ENCODE assay signal across 8 cellular contexts in genomic region chr6:53066059-53066406, GRCh38. TPM values are rescaled to one million over a fixed set of nuclear protein-coding genes. Genes with fewer than 3 reads are reported as not detected.
DNase-seq lines count a peak whose midpoint lies in the region; ATAC-seq and TF ChIP-seq lines count a peak whose summit lies in the region.

No MANE protein-coding gene starts in this region.

- H3K36me3 ChIP-seq in PC-3 (ENCODE audit: low read depth, low read length) (0 out of 2 replicates have a peak, but pooled peaks cover 4% of the 10 kb centered on the region), neuronal stem cell (replicated peaks in 1 of 2; ENCODE audit: control insufficient read depth in 2 of 2, insufficient read depth in 2 of 2, low read length in 2 of 2) (peaks cover 0 to 15% of the 10 kb centered on the region in 2 donors), upper lobe of right lung (peaks cover 14% of the 10 kb centered on the region)

- peaks cover 11% of the 10 kb centered on the region for H4K20me1 ChIP-seq in PC-3 (ENCODE audit: low read length)

- H3K79me1 ChIP-seq in neuronal stem cell (ENCODE audit: low read depth, low read length): no peaks in the 10 kb centered on the region

- no peak overlapping the region for H4K91ac ChIP-seq in neuronal stem cell (ENCODE audit: low read depth, low read length, poor library complexity)

- peak overlapping the region; percentile 10; the same call in 1 of the 2 replicates for H3K27ac ChIP-seq in PC-3 (ENCODE audit: low read length)
- no peak overlapping the region for H3K27ac ChIP-seq in neuronal stem cell (replicated peaks; ENCODE audit: low read length)
- peak overlapping the region; percentile 90 for H3K27ac ChIP-seq in upper lobe of right lung

- peaks cover 52% of the 10 kb centered on the region for H3K79me2 ChIP-seq in PC-3 (ENCODE audit: low read length)

- H3K4me2 ChIP-seq in PC-3 (ENCODE audit: low read length) (peak overlapping the region; percentile 83), neuronal stem cell (ENCODE audit: insufficient read depth, low read length, poor library complexity, severe bottlenecking) (peak overlapping the region; percentile 89)

- no peak overlapping the region for H2BK15ac ChIP-seq in neuronal stem cell (ENCODE audit: low read length)

- H2BK5ac ChIP-seq in neuronal stem cell (ENCODE audit: low read length): no peak overlapping the region

- peak overlapping the region; percentile 88 to 93 for H3K27ac Mint-ChIP-seq in activated naive CD4-positive, alpha-beta T cell treated with anti-CD3 and anti-CD28 coated beads, Interleukin-2, amount 50 U/mL, for 72 hours

- peaks cover 0 to 3% of the 10 kb centered on the region in 2 donors for H3K36me3 Mint-ChIP-seq in activated naive CD4-positive, alpha-beta T cell treated with anti-CD3 and anti-CD28 coated beads, Interleukin-2, amount 50 U/mL, for 72 hours

- DNase-seq in NCI-H82 (lab: John Stamatoyannopoulos, UW): peak; percentile 68
- no peak for DNase-seq in NCI-H82 treated with DMSO at 0.1 percent for 48 hours (lab: John Stamatoyannopoulos, UW; ENCODE audit: unreplicated experiment)
- peak; percentile 40 for DNase-seq in PC-3
- DNase-seq in activated naive CD4-positive, alpha-beta T cell treated with anti-CD3 and anti-CD28 coated beads, Interleukin-2, amount 50 U/mL, for 72 hours (ENCODE audit: low spot score in 2 of 2): peak; percentile 30 to 59
- DNase-seq in glomerular visceral epithelial cell (ENCODE audit: extremely low spot score): peak; percentile 48
- DNase-seq in neuronal stem cell (ENCODE audit: low spot score): no peak
- DNase-seq in upper lobe of right lung: peak; percentile 81

- no peaks in the 10 kb centered on the region for H3K9me3 Mint-ChIP-seq in activated naive CD4-positive, alpha-beta T cell treated with anti-CD3 and anti-CD28 coated beads, Interleukin-2, amount 50 U/mL, for 72 hours

- H3K9me3 ChIP-seq in PC-3 (ENCODE audit: low read length) (no peaks in the 10 kb centered on the region), neuronal stem cell (replicated peaks in 1 of 2; ENCODE audit: control insufficient read depth in 2 of 2, insufficient read depth in 1 of 2, low read depth in 1 of 2, low read length in 2 of 2) (no peaks in the 10 kb centered on the region), upper lobe of right lung (no peaks in the 10 kb centered on the region)

- BruUV-seq in PC-3 (replicated peaks; lab: Mats Ljungman, UMichigan): no TSS peak

- H2AFZ ChIP-seq in PC-3 (ENCODE audit: low read length) (peak overlapping the region; percentile 100), neuronal stem cell (ENCODE audit: low read length) (peak overlapping the region; percentile 99)

- H3K4me3 ChIP-seq in PC-3 (ENCODE audit: low read length): peak overlapping the region; percentile 84
- H3K4me3 ChIP-seq in neuronal stem cell (ENCODE audit: low read length in 2 of 2): peak overlapping the region; percentile 80 to 95
- peak overlapping the region; percentile 63 for H3K4me3 ChIP-seq in upper lobe of right lung

- TF ChIP-seq CTCF in PC-3 (conservative IDR thresholded peaks at IDR 0.05; ENCODE audit: low read depth, low read length) (no peak), upper lobe of right lung (IDR thresholded peaks at IDR 0.05) (no peak)

- no peaks in the 10 kb centered on the region for H3F3A ChIP-seq in PC-3 (ENCODE audit: low read length, unreplicated experiment)

- H2BK12ac ChIP-seq in neuronal stem cell (ENCODE audit: low read length): no peak overlapping the region

- peak overlapping the region; percentile 96 for H3K18ac ChIP-seq in neuronal stem cell (ENCODE audit: low read length)

- no CpG with 5 or more reads among the region's 19 CpGs for WGBS in neuronal stem cell (ENCODE audit: extremely low coverage in 2 of 2, insufficient read length in 2 of 2, insufficient replicate concordance in 1 of 2), 2 donors

- H3K27me3 ChIP-seq in PC-3 (ENCODE audit: low read length): no peaks in the 10 kb centered on the region
- peaks cover 0 to 9% (median 2%) of the 10 kb centered on the region in 3 experiments for H3K27me3 ChIP-seq in neuronal stem cell (ENCODE audit: control insufficient read depth in 3 of 3, insufficient read depth in 3 of 3, low read depth in 1 of 3, low read length in 3 of 3)
- no peaks in the 10 kb centered on the region for H3K27me3 ChIP-seq in upper lobe of right lung

- no peak overlapping the region for H2BK120ac ChIP-seq in neuronal stem cell (ENCODE audit: low read depth, low read length)

- CTCF ChIA-PET in PC-3 (lab: Charles Lee): interaction anchor here (0.6 kb wide), 2 partner anchors 114 to 658 kb away, joined by 4 to 7 read pairs; no protein-coding TSS in a partner anchor

- intact Hi-C loops in PC-3 (cut with micrococcal nuclease): no loop called here
- intact Hi-C loops in upper lobe of right lung (cut with DNase I): no loop called here

- H3K9ac ChIP-seq in PC-3 (ENCODE audit: low read length): peak overlapping the region; percentile 87
- peak overlapping the region; percentile 92 for H3K9ac ChIP-seq in neuronal stem cell (ENCODE audit: low read depth, low read length, poor library complexity)

- no peak overlapping the region for H2AK5ac ChIP-seq in neuronal stem cell (ENCODE audit: low read depth, low read length)

- POLR2A ChIA-PET in PC-3 (lab: Charles Lee; ENCODE audit: unreplicated experiment): no interaction called here

- H4K8ac ChIP-seq in neuronal stem cell (ENCODE audit: low read depth, low read length): no peak overlapping the region

- peak overlapping the region; percentile 85 for H3K23ac ChIP-seq in neuronal stem cell (ENCODE audit: low read depth, low read length, poor library complexity)

- H3K9me2 ChIP-seq in PC-3 (replicated peaks; ENCODE audit: low read length): no peaks in the 10 kb centered on the region

- H3K4me1 ChIP-seq in PC-3 (ENCODE audit: insufficient read depth, low read length) (peaks cover 27% of the 10 kb centered on the region), neuronal stem cell (ENCODE audit: control insufficient read depth in 2 of 2, insufficient read depth in 1 of 2, low read depth in 1 of 2, low read length in 2 of 2) (peaks cover 2 to 13% of the 10 kb centered on the region in 2 donors), upper lobe of right lung (peaks cover 42% of the 10 kb centered on the region)

- ATAC-seq in PC-3: peak; percentile 4; the same call in 1 of the 2 replicates
- ATAC-seq in activated naive CD4-positive, alpha-beta T cell treated with anti-CD3 and anti-CD28 coated beads, Interleukin-2, amount 50 U/mL, for 72 hours: no peak
- ATAC-seq in upper lobe of right lung: peak; percentile 7
- ATAC-seq in HG03457 (IDR thresholded peaks at IDR 0.05; ENCODE audit: unreplicated experiment): no peak

- H3K14ac ChIP-seq in neuronal stem cell (ENCODE audit: low read length): no peak overlapping the region

- H3K4ac ChIP-seq in neuronal stem cell (ENCODE audit: low read length): no peak overlapping the region

RNA-seq across cellular contexts. Expression of gene FBXO9, which starts 0.8 kb away (rescaled TPM):
- 30.3 and 54.6 TPM in 2 replicates for total RNA-seq in PC-3 (2014; rRNA removed)
- 10 to 100 TPM; 33.3 to 55.5 TPM for total RNA-seq in activated naive CD4-positive, alpha-beta T cell treated with anti-CD3 and anti-CD28 coated beads, Interleukin-2, amount 50 U/mL, for 72 hours
- 29.1 TPM for polyA plus RNA-seq in neuronal stem cell (2013, experiment 1 of 2)
- polyA plus RNA-seq in neuronal stem cell (2013, experiment 2 of 2): 29.4 TPM
- total RNA-seq in upper lobe of right lung: 101 TPM

RNA-seq across cellular contexts. Expression of gene CILK1, which starts 4.4 kb away (rescaled TPM):
- total RNA-seq in PC-3 (2014; rRNA removed) (8.5 and 9.7 TPM in 2 replicates), upper lobe of right lung (14.4 TPM)
- total RNA-seq in activated naive CD4-positive, alpha-beta T cell treated with anti-CD3 and anti-CD28 coated beads, Interleukin-2, amount 50 U/mL, for 72 hours: 1 to 10 TPM; 2.6 to 6.8 TPM
- 9.4 TPM for polyA plus RNA-seq in neuronal stem cell (2013, experiment 1 of 2)
- 9.4 TPM for polyA plus RNA-seq in neuronal stem cell (2013, experiment 2 of 2)

Comparison
In these comparisons a context has a peak if more than half of its experiments do, and no peak if none do; other contexts are left out.
1. DNase-seq: peak in NCI-H82 (single experiment), PC-3 (single experiment), activated naive CD4-positive, alpha-beta T cell treated with anti-CD3 and anti-CD28 coated beads, Interleukin-2, amount 50 U/mL, for 72 hours (2 of 2), glomerular visceral epithelial cell (single experiment) and upper lobe of right lung (single experiment); none in NCI-H82 treated with DMSO at 0.1 percent for 48 hours (single experiment) and neuronal stem cell (single experiment).
2. ATAC-seq: peak in PC-3 (single experiment) and upper lobe of right lung (single experiment); none in activated naive CD4-positive, alpha-beta T cell treated with anti-CD3 and anti-CD28 coated beads, Interleukin-2, amount 50 U/mL, for 72 hours (0 of 2) and HG03457 (single experiment).
3. Peak in every context shown above with its lines, with median percentiles within 50 percentile points of each other: H3K4me3 ChIP-seq.